17 cellular contexts compared by ENCODE assay signal in the genomic region with DNA sequence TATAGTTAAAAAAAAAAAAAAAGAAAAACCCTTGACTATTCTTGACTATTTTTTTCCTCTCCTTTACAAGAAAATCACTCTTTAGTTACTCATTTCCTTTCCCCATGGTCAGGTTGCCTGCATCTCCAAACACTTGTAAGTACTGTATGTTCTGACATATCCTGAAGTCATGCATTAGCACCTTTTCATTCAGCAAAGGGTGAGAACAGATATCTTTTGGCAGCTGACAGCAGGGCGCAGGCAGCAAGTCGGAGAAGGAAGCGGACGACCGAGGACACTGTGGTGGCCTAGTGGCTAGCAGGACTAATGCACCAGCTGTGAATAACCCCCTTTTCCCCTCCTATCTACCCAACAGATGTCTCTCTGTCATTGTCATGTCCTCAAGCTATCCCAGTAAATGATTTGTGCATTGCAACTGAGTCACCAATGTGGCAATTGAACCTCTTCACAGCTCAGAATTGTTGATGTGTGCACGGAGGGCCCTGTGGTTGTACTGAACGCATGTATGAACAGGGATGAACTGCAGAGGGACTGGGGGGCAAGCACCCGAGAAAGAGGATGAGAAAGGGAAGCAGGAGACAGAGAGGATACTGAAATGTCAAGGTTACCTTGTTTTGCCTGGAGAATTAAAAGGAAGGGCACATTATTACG.
DNase-seq lines count a peak whose midpoint lies in the region; ATAC-seq and TF ChIP-seq lines count a peak whose summit lies in the region.
"Had no signal": no experiment of that assay in that cellular context is flagged by ENCODE, and none has a peak within 500 bp of the region (broad histone marks: within the 10 kb centered on the region; RNA-seq: fewer than 3 reads in every experiment).

No MANE protein-coding gene starts in this region.

- H3K4me1 ChIP-seq in GM23248 (ENCODE audit: insufficient read depth) = peaks cover 30% of the 10 kb centered on the region
- peaks cover 24% of the 10 kb centered on the region for H3K4me1 ChIP-seq in RWPE2 (ENCODE audit: insufficient read depth, poor library complexity, severe bottlenecking)
- H3K4me1 ChIP-seq in mesodermal cell (ENCODE audit: control insufficient read depth, insufficient read depth, low read length, poor library complexity, severe bottlenecking) = no peaks in the 10 kb centered on the region
- H3K4me1 ChIP-seq in left lung = no peaks in the 10 kb centered on the region

- no peak overlapping the region for H3K9ac ChIP-seq in GM23248

- H3K4me2 ChIP-seq in GM23248 (ENCODE audit: unreplicated experiment) = no peak overlapping the region

- no peaks in the 10 kb centered on the region; the same call in 1 of the 2 replicates for H3F3A ChIP-seq in GM23248 (ENCODE audit: insufficient read depth)

- TF ChIP-seq CTCF in RWPE2 (IDR thresholded peaks at IDR 0.05; ENCODE audit: poor library complexity, severe bottlenecking) (no peak), epithelial cell of esophagus (IDR thresholded peaks at IDR 0.05; ENCODE audit: insufficient read depth, low read depth, low read length, missing control alignments) (no peak), left lung (IDR thresholded peaks at IDR 0.05) (no peak)

- H3K9me3 ChIP-seq in GM23248 (ENCODE audit: low read depth) = no peaks in the 10 kb centered on the region
- H3K9me3 ChIP-seq in RWPE2 (ENCODE audit: severe bottlenecking) = no peaks in the 10 kb centered on the region
- H3K9me3 ChIP-seq in mesodermal cell (ENCODE audit: control insufficient read depth, low read length) = no peaks in the 10 kb centered on the region
- no peaks in the 10 kb centered on the region for H3K9me3 ChIP-seq in left lung

- peak; percentile 95 for ATAC-seq in RWPE2 (ENCODE audit: low read depth)
- ATAC-seq in left lung = no peak
- ATAC-seq: esophagus mucosa had no signal

- H3K27ac ChIP-seq in GM23248 (no peak overlapping the region), RWPE2 (ENCODE audit: poor library complexity, severe bottlenecking) (peak overlapping the region; percentile 35), mesodermal cell (ENCODE audit: low read depth, low read length, severe bottlenecking) (peak overlapping the region; percentile 4), left lung (no peak overlapping the region)

- H3K4me3 ChIP-seq in GM23248 = no peak overlapping the region
- no peak overlapping the region for H3K4me3 ChIP-seq in RWPE2 (ENCODE audit: severe bottlenecking)
- H3K4me3 ChIP-seq in epithelial cell of esophagus (ENCODE audit: low read length) = no peak overlapping the region
- no peak overlapping the region for H3K4me3 ChIP-seq in mesodermal cell (ENCODE audit: extremely low read depth, insufficient read depth, low read length, poor library complexity, severe bottlenecking)
- no peak overlapping the region for H3K4me3 ChIP-seq in left lung

- DNase-seq in GM23248 = peak; percentile 36
- DNase-seq in RWPE2 (ENCODE audit: low spot score) = no peak
- peak; percentile 52 for DNase-seq in epithelial cell of esophagus (ENCODE audit: low read depth)
- DNase-seq in central memory CD4-positive, alpha-beta T cell = no peak
- DNase-seq in superior temporal gyrus (ENCODE audit: extremely low spot score) = no peak
- DNase-seq in DMS153 (lab: John Stamatoyannopoulos, UW) = no peak
- DNase-seq in left lung = no peak
- DNase-seq: activated naive CD4-positive, alpha-beta T cell treated with Interleukin-2 at 50 U/mL for 16 hours; AML-193; cerebellar nuclear complex; KG1; NCI-H526 treated with DMSO at 0.1 percent for 48 hours; SIG-M5; stimulated activated CD4-positive, alpha-beta T cell treated with anti-CD3 and anti-CD28 coated beads, Interleukin-4, amount 100 ng/mL, for 4 hours; stimulated activated naive CD4-positive, alpha-beta T cell had no signal

- intact Hi-C loops in left lung (cut with DNase I) = no loop called here

- H3K9me2 ChIP-seq in GM23248 (ENCODE audit: insufficient read depth) = no peaks in the 10 kb centered on the region

- H4K20me1 ChIP-seq in GM23248 (ENCODE audit: insufficient read depth) = no peaks in the 10 kb centered on the region

- H3K79me2 ChIP-seq in GM23248 (ENCODE audit: insufficient read depth) = no peaks in the 10 kb centered on the region

- WGBS in GM23248 (ENCODE audit: low coverage in 1 of 2, low lambda C conversion rate in 2 of 2, missing lambda C conversion rate in 2 of 2), 2 experiments = 63 to 69% methylated on average over 9 of the region's 9 CpGs
- 37 to 65% methylated on average over 5 to 8 of the region's 9 CpGs for WGBS in mesodermal cell (ENCODE audit: insufficient coverage in 2 of 2), 2 experiments

- in situ Hi-C loops in GM23248 (cut with MboI) = no loop called here

- H3K27me3 ChIP-seq in GM23248 (replicated peaks; ENCODE audit: insufficient read depth) = no peaks in the 10 kb centered on the region
- H3K27me3 ChIP-seq in RWPE2 (ENCODE audit: insufficient read depth, poor library complexity, severe bottlenecking) = no peaks in the 10 kb centered on the region
- H3K27me3 ChIP-seq in left lung = no peaks in the 10 kb centered on the region

- H2AFZ ChIP-seq in GM23248 = no peak overlapping the region

- H3K36me3 ChIP-seq in GM23248 (ENCODE audit: low read depth) (no peaks in the 10 kb centered on the region), RWPE2 (ENCODE audit: low read depth) (no peaks in the 10 kb centered on the region), mesodermal cell (ENCODE audit: control insufficient read depth, insufficient read depth, low read length) (no peaks in the 10 kb centered on the region), left lung (no peaks in the 10 kb centered on the region)

Comparison
In these comparisons a context has a peak if more than half of its experiments do, and no peak if none do; other contexts are left out.
1. DNase-seq: peak in GM23248 (single experiment) and epithelial cell of esophagus (single experiment); none in RWPE2 (single experiment), central memory CD4-positive, alpha-beta T cell (single experiment), superior temporal gyrus (single experiment), DMS153 (single experiment) and left lung (0 of 2).
2. H3K27ac ChIP-seq: peak in RWPE2 (single experiment) and mesodermal cell (single experiment); none in GM23248 (single experiment) and left lung (0 of 2).